ENCODE assay signal across 19 cellular contexts in the genomic region with DNA sequence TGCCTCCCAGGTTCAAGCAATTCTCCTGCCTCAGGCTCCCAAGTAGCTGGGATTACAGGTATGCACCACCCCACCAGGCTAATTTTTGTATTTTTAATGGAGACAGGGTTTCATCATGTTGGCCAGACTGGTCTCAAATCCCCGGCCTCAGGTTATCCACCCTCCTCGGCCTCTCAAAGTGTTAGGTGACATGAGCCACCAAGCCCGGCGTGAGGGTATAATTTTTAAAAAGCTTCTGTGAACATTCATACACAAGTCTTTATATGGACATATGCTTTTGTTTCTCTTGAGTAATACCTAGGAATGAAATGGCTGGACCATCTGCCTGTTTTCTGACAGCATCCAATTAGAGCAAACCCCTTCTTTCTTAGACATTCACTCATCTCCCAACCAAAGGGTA. TPM values are rescaled to one million over a fixed set of nuclear protein-coding genes. Genes with fewer than 3 reads are reported as not detected.
DNase-seq lines count a peak whose midpoint lies in the region; ATAC-seq and TF ChIP-seq lines count a peak whose summit lies in the region.
"Had no signal": no experiment of that assay in that cellular context is flagged by ENCODE, and none has a peak within 500 bp of the region (broad histone marks: within the 10 kb centered on the region; RNA-seq: fewer than 3 reads in every experiment).

No MANE protein-coding gene starts in this region.

- no peak overlapping the region for H4K91ac ChIP-seq in trophoblast cell (ENCODE audit: low read depth, low read length)

- no peak overlapping the region for H3K18ac ChIP-seq in trophoblast cell (ENCODE audit: low read length)

- no peak overlapping the region for H4K12ac ChIP-seq in trophoblast cell (ENCODE audit: low read depth, low read length)

- H3K79me2 ChIP-seq in trophoblast cell (ENCODE audit: control insufficient read depth, insufficient read depth, low read length, poor library complexity) = no peaks in the 10 kb centered on the region

- no peak overlapping the region for H2BK5ac ChIP-seq in trophoblast cell (ENCODE audit: low read depth, low read length, poor library complexity)

- H3K9me3 ChIP-seq in trophoblast cell (ENCODE audit: insufficient read depth, low read depth, low read length) = no peaks in the 10 kb centered on the region
- H3K9me3 ChIP-seq: BE2C, BLaER1 had no signal

- no peak overlapping the region for H2BK12ac ChIP-seq in trophoblast cell (ENCODE audit: low read length)

- peaks cover 0 to 4% of the 10 kb centered on the region in 2 experiments for H3K4me1 ChIP-seq in trophoblast cell (ENCODE audit: control insufficient read depth in 1 of 2, insufficient read depth in 2 of 2, low read length in 2 of 2)
- H3K4me1 ChIP-seq: BE2C, BLaER1 had no signal

- no peak overlapping the region for H2AK5ac ChIP-seq in trophoblast cell (ENCODE audit: low read length)

- H3K4me2 ChIP-seq in trophoblast cell (ENCODE audit: low read length) = no peak overlapping the region
- H3K4me2 ChIP-seq: BLaER1 had no signal

- no CpG with 5 or more reads among the region's 4 CpGs for WGBS in trophoblast cell (ENCODE audit: extremely low coverage, insufficient coverage, insufficient read length)

- peak; percentile 27 for DNase-seq in NCI-H82 treated with DMSO at 0.1 percent for 48 hours (lab: John Stamatoyannopoulos, UW; ENCODE audit: unreplicated experiment)
- DNase-seq in trophoblast cell = peak; percentile 86 to 88
- no peak for DNase-seq in NCI-H187 (lab: John Stamatoyannopoulos, UW)
- DNase-seq: 8988T; ACHN; BE2C; C1 segment of cervical spinal cord; CD4-positive, alpha-beta memory T cell; CD4-positive, CD25-positive, alpha-beta regulatory T cell; CD8-positive, alpha-beta memory T cell; COR-L47; DMS 273 treated with DMSO at 0.1 percent for 48 hours; DMS79 treated with DMSO at 0.1 percent for 48 hours; GF-D8 had no signal

- no peaks in the 10 kb centered on the region for H3K79me1 ChIP-seq in trophoblast cell (ENCODE audit: low read length)

- no peak overlapping the region for H2BK120ac ChIP-seq in trophoblast cell (ENCODE audit: insufficient read depth, low read length, poor library complexity)

- no peaks in the 10 kb centered on the region for H3K36me3 ChIP-seq in trophoblast cell (ENCODE audit: control insufficient read depth in 1 of 2, insufficient read depth in 2 of 2, low read length in 2 of 2)
- H3K36me3 ChIP-seq: BE2C, BLaER1 had no signal

- no peak overlapping the region for H3K4ac ChIP-seq in trophoblast cell (ENCODE audit: low read depth, low read length)

- no peak overlapping the region for H3K4me3 ChIP-seq in trophoblast cell (ENCODE audit: low read depth, low read length)
- H3K4me3 ChIP-seq: BLaER1 had no signal

- H3K9ac ChIP-seq in trophoblast cell (ENCODE audit: low read length) = no peak overlapping the region
- H3K9ac ChIP-seq: BLaER1 had no signal

- H3K23ac ChIP-seq in trophoblast cell (ENCODE audit: low read length) = no peak overlapping the region

- H3K14ac ChIP-seq in trophoblast cell (ENCODE audit: low read length) = no peak overlapping the region

- H3K27me3 ChIP-seq in trophoblast cell (ENCODE audit: insufficient read depth, low read length) = no peaks in the 10 kb centered on the region
- H3K27me3 ChIP-seq: BE2C, BLaER1 had no signal

- H3K27ac ChIP-seq in 22Rv1 = peak overlapping the region; percentile 25
- H3K27ac ChIP-seq in trophoblast cell (ENCODE audit: low read depth, low read length) = no peak overlapping the region
- H3K27ac ChIP-seq: BLaER1 had no signal

- TF ChIP-seq CTCF in 22Rv1 (IDR thresholded peaks at IDR 0.05) = no peak

- no peak overlapping the region for H4K8ac ChIP-seq in trophoblast cell (ENCODE audit: low read depth, low read length)

- H2AFZ ChIP-seq in trophoblast cell (ENCODE audit: insufficient read depth, low read length, poor library complexity) = no peak overlapping the region

- no peak for ATAC-seq in GM21360 (IDR thresholded peaks at IDR 0.05; ENCODE audit: unreplicated experiment)

RNA-seq across cellular contexts. Expression of gene NAALAD2, which starts 14.3 kb away (rescaled TPM):
- 1.9 and 2.3 TPM in 2 replicates for polyA plus RNA-seq in trophoblast cell (2013)
- polyA plus RNA-seq: CD14-positive monocyte; CD8-positive, alpha-beta memory T cell had no signal

RNA-seq across cellular contexts. Expression of gene UBTFL1, which starts 34.4 kb away (rescaled TPM):
- polyA plus RNA-seq in trophoblast cell (2013) = not detected in 2 replicates
- polyA plus RNA-seq: AG04450; CD14-positive monocyte; CD4-positive, alpha-beta memory T cell; CD4-positive, CD25-positive, alpha-beta regulatory T cell; CD8-positive, alpha-beta memory T cell had no signal

Comparison
In these comparisons a context has a peak if more than half of its experiments do, and no peak if none do; other contexts are left out.
1. DNase-seq: peak in NCI-H82 treated with DMSO at 0.1 percent for 48 hours (single experiment) and trophoblast cell (2 of 2); none in NCI-H187 (0 of 2).